ENCODE assay signal across 9 cellular contexts in the genomic region with DNA sequence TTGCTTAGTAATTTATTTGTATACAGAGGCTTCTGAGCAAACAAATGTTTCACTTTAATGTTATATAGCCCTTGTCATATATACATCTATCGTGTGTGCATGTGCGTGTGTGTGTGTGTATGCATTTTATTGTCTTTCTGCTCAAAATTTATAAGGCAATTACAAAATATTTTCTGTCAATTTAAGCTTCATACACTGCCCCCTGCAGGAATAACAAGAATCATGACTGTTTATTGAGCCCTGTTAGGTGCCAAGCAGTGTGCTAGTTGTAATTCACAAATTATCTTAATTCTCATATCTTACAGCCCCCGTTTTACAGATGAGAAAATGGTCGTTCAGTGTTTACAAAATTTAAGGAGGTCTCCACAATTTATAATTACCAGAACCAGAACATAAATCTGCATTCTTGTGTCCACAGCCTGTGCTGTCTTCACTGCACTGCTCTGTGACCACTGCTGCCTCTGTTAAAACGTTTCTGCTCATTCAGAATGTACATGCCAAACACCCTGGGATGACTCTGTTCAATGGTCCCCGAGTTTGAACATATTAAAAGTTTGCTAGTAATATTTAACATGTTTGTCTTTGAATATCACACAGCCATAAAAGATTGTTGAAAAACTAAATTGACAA.
DNase-seq lines count a peak whose midpoint lies in the region; ATAC-seq and TF ChIP-seq lines count a peak whose summit lies in the region.
"Had no signal": no experiment of that assay in that cellular context is flagged by ENCODE, and none has a peak within 500 bp of the region (broad histone marks: within the 10 kb centered on the region; RNA-seq: fewer than 3 reads in every experiment).

No MANE protein-coding gene starts in this region.

- no peaks in the 10 kb centered on the region for H3K4me1 ChIP-seq in thyroid gland
- H3K4me1 ChIP-seq: BLaER1 treated with 17β-estradiol and CSF1 and Interleukin-3, amounts not matched to agents 10 nM and 100 nM had no signal

- in situ Hi-C loops in SK-MEL-5 (cut with HindIII; ENCODE audit: low pct_unique_long_range_greater_than_20kb, low sequenced_read_pairs) = no loop called here

- no peak for ATAC-seq in GM19452 (IDR thresholded peaks at IDR 0.05; ENCODE audit: unreplicated experiment)

- no peak overlapping the region for H3K4me3 ChIP-seq in thyroid gland (replicated peaks in 1 of 3)
- H3K4me3 ChIP-seq: BLaER1 treated with 17β-estradiol and CSF1 and Interleukin-3, amounts not matched to agents 10 nM and 100 nM had no signal

- no peaks in the 10 kb centered on the region for H3K27me3 ChIP-seq in thyroid gland
- H3K27me3 ChIP-seq: BLaER1 treated with 17β-estradiol and CSF1 and Interleukin-3, amounts not matched to agents 10 nM and 100 nM had no signal

- intact Hi-C loops in thyroid gland (cut with DNase I) = no loop called here

- peak; percentile 12 for DNase-seq in NCI-H2196 (lab: John Stamatoyannopoulos, UW; ENCODE audit: unreplicated experiment)
- no peak for DNase-seq in NCI-H2196 treated with DMSO at 0.1 percent for 48 hours (lab: John Stamatoyannopoulos, UW; ENCODE audit: unreplicated experiment)
- DNase-seq in SK-MEL-5 (ENCODE audit: low read depth, low spot score) = peak; percentile 38
- peak; percentile 13 for DNase-seq in foreskin melanocyte
- no peak for DNase-seq in thyroid gland
- no peak for DNase-seq in GM03348 (ENCODE audit: low spot score)
- DNase-seq in NK-92 (lab: John Stamatoyannopoulos, UW; ENCODE audit: unreplicated experiment) = no peak

- 56 to 62% methylated on average over 6 of the region's 6 CpGs for WGBS in thyroid gland, 2 donors

- H3K36me3 ChIP-seq in thyroid gland = no peaks in the 10 kb centered on the region
- H3K36me3 ChIP-seq: BLaER1 treated with 17β-estradiol and CSF1 and Interleukin-3, amounts not matched to agents 10 nM and 100 nM had no signal

- H3K27ac ChIP-seq in thyroid gland = no peak overlapping the region
- H3K27ac ChIP-seq: BLaER1 treated with 17β-estradiol and CSF1 and Interleukin-3, amounts not matched to agents 10 nM and 100 nM had no signal

- no peak for TF ChIP-seq POLR2A in thyroid gland (IDR thresholded peaks at IDR 0.05)

- TF ChIP-seq CTCF in thyroid gland (IDR thresholded peaks at IDR 0.05) = peak in 4 of 6 experiments; percentile 12 to 52 (median 41)

- H3K9me3 ChIP-seq in thyroid gland = no peaks in the 10 kb centered on the region
- H3K9me3 ChIP-seq: BLaER1 treated with 17β-estradiol and CSF1 and Interleukin-3, amounts not matched to agents 10 nM and 100 nM had no signal

Comparison
In these comparisons a context has a peak if more than half of its experiments do, and no peak if none do; other contexts are left out.
1. DNase-seq: peak in NCI-H2196 (single experiment), SK-MEL-5 (single experiment) and foreskin melanocyte (single experiment); none in NCI-H2196 treated with DMSO at 0.1 percent for 48 hours (single experiment), thyroid gland (0 of 2), GM03348 (single experiment) and NK-92 (single experiment).